Comparison of ENCODE assay signal across 13 cellular contexts in genomic region chr1:2523191-2523890, GRCh38. TPM values are rescaled to one million over a fixed set of nuclear protein-coding genes. Genes with fewer than 3 reads are reported as not detected.
DNase-seq lines count a peak whose midpoint lies in the region; ATAC-seq, FAIRE-seq and TF ChIP-seq lines count a peak whose summit lies in the region.
"Had no signal": no experiment of that assay in that cellular context is flagged by ENCODE, and none has a peak within 500 bp of the region (broad histone marks: within the 10 kb centered on the region; RNA-seq: fewer than 3 reads in every experiment).

No MANE protein-coding gene starts in this region.

- H3K36me3 ChIP-seq in Panc1 (ENCODE audit: control insufficient read depth, insufficient read depth, low read length) = no peaks in the 10 kb centered on the region; the same call in 1 of the 2 replicates
- H3K36me3 ChIP-seq in astrocyte (ENCODE audit: insufficient read depth, low read length) = peaks cover 3% of the 10 kb centered on the region
- peaks cover 6 to 40% (median 18%) of the 10 kb centered on the region in 3 experiments for H3K36me3 ChIP-seq in naive thymus-derived CD4-positive, alpha-beta T cell (ENCODE audit: control insufficient read depth in 2 of 3, insufficient read depth in 3 of 3, low read length in 3 of 3)

- DNase-seq in Panc1 (ENCODE audit: low read depth, low spot score) (no peak), astrocyte (ENCODE audit: low read depth) (no peak), NCI-H748 treated with DMSO at 0.1 percent for 48 hours (lab: John Stamatoyannopoulos, UW) (no peak), NCI-H2171 treated with DMSO at 0.1 percent for 48 hours (lab: John Stamatoyannopoulos, UW) (no peak)
- DNase-seq in naive thymus-derived CD4-positive, alpha-beta T cell = peak in 6 of 9 donors; percentile 25 to 47 (median 42)
- DNase-seq: NCI-H510A treated with DMSO at 0.1 percent for 48 hours, testis had no signal

- H3K4me3 ChIP-seq in Panc1 (ENCODE audit: low read depth in 2 of 2, low read length in 2 of 2) (no peak overlapping the region), astrocyte (ENCODE audit: insufficient read depth, low read depth, low read length) (no peak overlapping the region)
- peak overlapping the region; percentile 65 for H3K4me3 ChIP-seq in naive thymus-derived CD4-positive, alpha-beta T cell (ENCODE audit: low read length)
- H3K4me3 ChIP-seq: testis had no signal

- no peak overlapping the region for H2AFZ ChIP-seq in astrocyte (ENCODE audit: low read depth, low read length)

- H3K4me1 ChIP-seq in Panc1 (ENCODE audit: control insufficient read depth, insufficient read depth, low read length) (peaks cover 33% of the 10 kb centered on the region), astrocyte (ENCODE audit: insufficient read depth, low read length) (peaks cover 33% of the 10 kb centered on the region)
- peaks cover 35 to 36% of the 10 kb centered on the region in 2 donors for H3K4me1 ChIP-seq in naive thymus-derived CD4-positive, alpha-beta T cell (ENCODE audit: control insufficient read depth in 2 of 2, insufficient read depth in 2 of 2, low read length in 2 of 2)

- peaks cover 3% of the 10 kb centered on the region for H3K27me3 Mint-ChIP-seq in astrocyte (ENCODE audit: low read depth, unreplicated experiment)
- peaks cover 0 to 12% (median 0%) of the 10 kb centered on the region in 5 donors for H3K27me3 Mint-ChIP-seq in naive thymus-derived CD4-positive, alpha-beta T cell

- H3K4me3 Mint-ChIP-seq in astrocyte (ENCODE audit: unreplicated experiment) = no peak overlapping the region
- peak overlapping the region; percentile 88 to 100 (median 94) for H3K4me3 Mint-ChIP-seq in naive thymus-derived CD4-positive, alpha-beta T cell

- intact Hi-C loops in Panc1 (cut with micrococcal nuclease; ENCODE audit: unreplicated experiment) = no loop called here
- intact Hi-C loops in naive thymus-derived CD4-positive, alpha-beta T cell (cut with micrococcal nuclease) = loop anchor here in 1 of 2 donors (10.0 kb wide), 2 partner anchors 229 to 1101 kb away; partner anchors contain the start of gene TPRG1L

- no peak for FAIRE-seq in astrocyte (lab: Jason Lieb, UNC)
- FAIRE-seq: D721Med, islet of Langerhans had no signal

- BruUV-seq in Panc1 (replicated peaks; lab: Mats Ljungman, UMichigan) = no TSS peak

- peak overlapping the region; percentile 99 for H3K4me2 ChIP-seq in astrocyte (ENCODE audit: low read length)

- H3K9ac ChIP-seq in astrocyte (ENCODE audit: low read length) = no peak overlapping the region

- no peaks in the 10 kb centered on the region for H3K9me3 Mint-ChIP-seq in astrocyte (ENCODE audit: unreplicated experiment)
- H3K9me3 Mint-ChIP-seq in naive thymus-derived CD4-positive, alpha-beta T cell = no peaks in the 10 kb centered on the region

- peak overlapping the region; percentile 31 for H3K27ac Mint-ChIP-seq in astrocyte (ENCODE audit: unreplicated experiment)
- peak overlapping the region; percentile 87 to 99 (median 93) for H3K27ac Mint-ChIP-seq in naive thymus-derived CD4-positive, alpha-beta T cell

- TF ChIP-seq CTCF in C4-2B (conservative IDR thresholded peaks at IDR 0.05) = no peak
- no peak; the same call in 1 of the 2 replicates for TF ChIP-seq CTCF in Panc1 (IDR thresholded peaks at IDR 0.05)
- TF ChIP-seq CTCF in astrocyte (IDR thresholded peaks at IDR 0.05; ENCODE audit: insufficient read depth, low read depth, low read length) = no peak

- POLR2A ChIA-PET in Panc1 (lab: Charles Lee) = no interaction called here
- POLR2A ChIA-PET in naive thymus-derived CD4-positive, alpha-beta T cell (lab: Charles Lee) = interaction anchor here (1.0 to 13.2 kb wide), 6 partner anchors 16 to 111 kb away, joined by 4 to 294 read pairs (median 21); partner anchors contain the start of genes PEX10, PRXL2B and TNFRSF14

- in situ Hi-C loops in Panc1 (cut with HindIII; ENCODE audit: low pct_unique_long_range_greater_than_20kb, low sequenced_read_pairs) = no loop called here

- peak overlapping the region; percentile 85 for H3K27ac ChIP-seq in C4-2B
- peak overlapping the region; percentile 61 for H3K27ac ChIP-seq in Panc1 (ENCODE audit: low read length)
- no peak overlapping the region for H3K27ac ChIP-seq in astrocyte (ENCODE audit: low read depth, low read length)
- peak overlapping the region; percentile 81 for H3K27ac ChIP-seq in naive thymus-derived CD4-positive, alpha-beta T cell (ENCODE audit: low read depth, low read length)
- H3K27ac ChIP-seq: testis had no signal

- H4K20me1 ChIP-seq in astrocyte (ENCODE audit: insufficient read depth, low read length) = peaks cover 56% of the 10 kb centered on the region

- peaks cover 5% of the 10 kb centered on the region for H3K36me3 Mint-ChIP-seq in astrocyte (ENCODE audit: low read depth, unreplicated experiment)
- H3K36me3 Mint-ChIP-seq in naive thymus-derived CD4-positive, alpha-beta T cell = peaks cover 0 to 14% (median 6%) of the 10 kb centered on the region in 5 donors

- CTCF ChIA-PET in Panc1 (lab: Charles Lee) = no interaction called here
- CTCF ChIA-PET in naive thymus-derived CD4-positive, alpha-beta T cell (lab: Charles Lee) = interaction anchor here (1.0 to 2.3 kb wide), 9 partner anchors 11 to 109 kb away, joined by 3 to 30 read pairs (median 4); partner anchors contain the start of gene TNFRSF14

- no peaks in the 10 kb centered on the region for H3K27me3 ChIP-seq in Panc1 (ENCODE audit: control insufficient read depth, insufficient read depth, low read length)
- H3K27me3 ChIP-seq in astrocyte (ENCODE audit: insufficient read depth, low read length) = no peaks in the 10 kb centered on the region
- no peaks in the 10 kb centered on the region for H3K27me3 ChIP-seq in naive thymus-derived CD4-positive, alpha-beta T cell (ENCODE audit: control insufficient read depth in 2 of 2, insufficient read depth in 2 of 2, low read length in 2 of 2)
- H3K27me3 ChIP-seq: testis had no signal

- H3K79me2 ChIP-seq in astrocyte (ENCODE audit: insufficient read depth, low read length) = peaks cover 55% of the 10 kb centered on the region

- H3K9me3 ChIP-seq in Panc1 (ENCODE audit: control insufficient read depth, insufficient read depth, low read depth, low read length) (no peaks in the 10 kb centered on the region), astrocyte (ENCODE audit: insufficient read depth, low read depth, low read length) (no peaks in the 10 kb centered on the region)
- H3K9me3 ChIP-seq in naive thymus-derived CD4-positive, alpha-beta T cell (ENCODE audit: control insufficient read depth in 2 of 3, low read length in 3 of 3) = no peaks in the 10 kb centered on the region
- H3K9me3 ChIP-seq: testis had no signal

- ATAC-seq in Panc1 (no peak), HG02938 (IDR thresholded peaks at IDR 0.05; ENCODE audit: unreplicated experiment) (no peak), HG03135 (IDR thresholded peaks at IDR 0.05; ENCODE audit: unreplicated experiment) (no peak)
- no peak for ATAC-seq in naive thymus-derived CD4-positive, alpha-beta T cell

- peaks cover 14% of the 10 kb centered on the region for H3K4me1 Mint-ChIP-seq in astrocyte (ENCODE audit: low read depth, unreplicated experiment)
- H3K4me1 Mint-ChIP-seq in naive thymus-derived CD4-positive, alpha-beta T cell = peaks cover 33 to 44% (median 41%) of the 10 kb centered on the region in 7 donors

RNA-seq across cellular contexts. Expression of gene PANK4, which starts 3.1 kb away (rescaled TPM):
- total RNA-seq in Panc1 (2021; ENCODE audit: unreplicated experiment) (35.9 TPM), astrocyte (23.1 and 26.3 TPM in 2 replicates)
- 26.7 TPM for polyA plus RNA-seq in Panc1 (2012; ENCODE audit: insufficient read length)
- total RNA-seq in naive thymus-derived CD4-positive, alpha-beta T cell = 10 to 100 TPM; 55.8 to 91.2 (median 72.6) TPM
- 10 to 100 TPM; 12.7 to 29.9 TPM for polyA plus RNA-seq in naive thymus-derived CD4-positive, alpha-beta T cell

RNA-seq across cellular contexts. Expression of gene HES5, which starts 6.7 kb away (rescaled TPM):
- not detected for total RNA-seq in Panc1 (2021; ENCODE audit: unreplicated experiment)
- polyA plus RNA-seq in Panc1 (2012; ENCODE audit: insufficient read length) = not detected
- 0.22 TPM in 1 of 2 replicates, not detected in the other for total RNA-seq in astrocyte
- total RNA-seq in naive thymus-derived CD4-positive, alpha-beta T cell = not detected
- not detected for polyA plus RNA-seq in naive thymus-derived CD4-positive, alpha-beta T cell
- total RNA-seq: MCF 10A had no signal

RNA-seq across cellular contexts. Expression of gene TNFRSF14, which starts 32.8 kb away (rescaled TPM):
- 20.1 TPM for total RNA-seq in Panc1 (2021; ENCODE audit: unreplicated experiment)
- 14.8 TPM for polyA plus RNA-seq in Panc1 (2012; ENCODE audit: insufficient read length)
- 0.36 TPM in 1 of 2 replicates, not detected in the other for total RNA-seq in astrocyte
- total RNA-seq in naive thymus-derived CD4-positive, alpha-beta T cell = 100 to 1,000 TPM; 182 to 253 (median 204) TPM
- polyA plus RNA-seq in naive thymus-derived CD4-positive, alpha-beta T cell = 10 to 100 TPM; 52.5 to 65.1 TPM

RNA-seq across cellular contexts. Expression of gene PLCH2, which starts 47.3 kb away (rescaled TPM):
- 41.2 TPM for total RNA-seq in Panc1 (2021; ENCODE audit: unreplicated experiment)
- 69.7 TPM for polyA plus RNA-seq in Panc1 (2012; ENCODE audit: insufficient read length)
- total RNA-seq in astrocyte = 2.0 and 2.2 TPM in 2 replicates
- total RNA-seq in naive thymus-derived CD4-positive, alpha-beta T cell = 10 to 100 TPM; 10.1 to 37.4 (median 18.4) TPM
- 1 to 10 TPM in 1 of 2 donors, under 1 TPM in 1; 0.11 to 1.5 TPM for polyA plus RNA-seq in naive thymus-derived CD4-positive, alpha-beta T cell

Comparison
In these comparisons a context has a peak if more than half of its experiments do, and no peak if none do; other contexts are left out.
1. DNase-seq: peak in naive thymus-derived CD4-positive, alpha-beta T cell (6 of 9); none in Panc1 (single experiment), astrocyte (single experiment), NCI-H748 treated with DMSO at 0.1 percent for 48 hours (single experiment) and NCI-H2171 treated with DMSO at 0.1 percent for 48 hours (single experiment).
2. RNA of gene TNFRSF14, which starts 32.8 kb away (total RNA-seq): 182 to 253 TPM in naive thymus-derived CD4-positive, alpha-beta T cell and 20.1 TPM in Panc1 (single experiment); 0.36 TPM in astrocyte; every median in the first group is over 10 times any median in the second.